27 cellular contexts compared by ENCODE assay signal in the genomic region with DNA sequence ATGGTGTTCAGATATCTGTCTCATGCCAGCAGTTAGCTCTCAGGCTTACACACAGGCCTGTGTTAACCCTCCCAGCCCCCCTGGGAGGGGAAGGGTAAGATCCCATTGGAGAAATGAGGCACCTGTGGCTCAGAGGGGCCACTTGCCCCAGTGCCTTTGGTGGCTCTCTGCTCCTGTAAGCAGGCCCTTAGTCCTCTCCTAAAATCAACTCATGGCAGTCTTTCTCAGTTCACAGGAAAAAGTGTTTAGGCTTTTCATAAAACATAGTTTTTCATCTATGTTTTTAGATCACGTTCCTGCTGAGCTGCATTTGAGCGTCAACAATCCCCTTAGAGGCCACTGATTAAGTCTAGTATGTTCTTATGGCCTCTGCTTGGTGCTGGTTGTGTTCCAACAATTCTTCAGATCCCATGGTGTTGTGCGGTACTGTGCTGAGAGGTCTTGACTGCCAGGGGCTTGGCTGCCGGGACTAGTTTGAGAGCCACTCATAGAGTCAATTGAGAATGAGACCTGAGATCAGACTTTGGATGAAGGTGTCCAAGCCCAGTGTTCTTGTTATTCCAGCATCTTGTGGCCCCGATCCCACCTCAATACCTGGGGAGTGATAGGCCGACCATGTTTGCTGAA.
"Had no signal": no experiment of that assay in that cellular context is flagged by ENCODE, and none has a peak within 500 bp of the region (broad histone marks: within the 10 kb centered on the region; RNA-seq: fewer than 3 reads in every experiment).

No MANE protein-coding gene starts in this region.

- H3K4me3 ChIP-seq: body of pancreas, esophagus muscularis mucosa, testis had no signal

- H3K27me3 Mint-ChIP-seq: activated CD4-positive, alpha-beta T cell treated with anti-CD3 and anti-CD28 coated beads, Interleukin-2, amount 10 ng/mL, durations not matched to agents 24 days and 14 days; activated CD8-positive, alpha-beta memory T cell treated with anti-CD3 and anti-CD28 coated beads, Interleukin-2, amount 10 ng/mL, durations not matched to agents 7 days and 5 days; activated CD8-positive, alpha-beta T cell treated with anti-CD3 and anti-CD28 coated beads for 36 hours; naive B cell; type B pancreatic cell had no signal

- H3K4me1 ChIP-seq: body of pancreas, esophagus muscularis mucosa, testis had no signal

- H3K27ac ChIP-seq: body of pancreas, esophagus muscularis mucosa, testis, VCaP had no signal

- H3K4me3 Mint-ChIP-seq: activated CD4-positive, alpha-beta T cell treated with anti-CD3 and anti-CD28 coated beads, Interleukin-2, amount 10 ng/mL, durations not matched to agents 24 days and 14 days; activated CD8-positive, alpha-beta memory T cell treated with anti-CD3 and anti-CD28 coated beads, Interleukin-2, amount 10 ng/mL, durations not matched to agents 7 days and 5 days; activated CD8-positive, alpha-beta T cell treated with anti-CD3 and anti-CD28 coated beads for 36 hours; activated T-helper 1 cell treated with anti-CD3 and anti-CD28 coated beads, Interleukin-12 subunit alpha, Interleukin-12 subunit beta, Interleukin-2, Interleukin-4 antibody, amounts not matched to agents 30 ng/mL and 10 ng/mL and 1 ng/mL, durations not matched to agents 14 hours and 24 hours and 36 hours; naive B cell; neural crest cell; T-helper 2 cell treated with Interferon-gamma antibody and Interleukin-4, amounts not matched to agents 5 μg/mL and 100 μg/mL, for 36 hours; type B pancreatic cell had no signal

- H3K4me1 Mint-ChIP-seq: activated CD4-positive, alpha-beta T cell treated with anti-CD3 and anti-CD28 coated beads, Interleukin-2, amount 10 ng/mL, durations not matched to agents 24 days and 14 days; activated CD8-positive, alpha-beta memory T cell treated with anti-CD3 and anti-CD28 coated beads, Interleukin-2, amount 10 ng/mL, durations not matched to agents 7 days and 5 days had no signal

- H3K9me3 Mint-ChIP-seq: activated CD4-positive, alpha-beta T cell treated with anti-CD3 and anti-CD28 coated beads, Interleukin-2, amount 10 ng/mL, durations not matched to agents 24 days and 14 days; activated CD8-positive, alpha-beta T cell treated with anti-CD3 and anti-CD28 coated beads for 36 hours; activated T-helper 1 cell treated with anti-CD3 and anti-CD28 coated beads, Interleukin-12 subunit alpha, Interleukin-12 subunit beta, Interleukin-2, Interleukin-4 antibody, amounts not matched to agents 30 ng/mL and 10 ng/mL and 1 ng/mL, durations not matched to agents 14 hours and 24 hours and 36 hours; naive B cell; neural crest cell; T-helper 2 cell treated with Interferon-gamma antibody and Interleukin-4, amounts not matched to agents 5 μg/mL and 100 μg/mL, for 36 hours; type B pancreatic cell had no signal

- DNase-seq: activated CD4-positive, alpha-beta T cell treated with anti-CD3 and anti-CD28 coated beads, Interleukin-2, amount 10 ng/mL, durations not matched to agents 24 days and 14 days; activated CD8-positive, alpha-beta memory T cell treated with anti-CD3 and anti-CD28 coated beads, Interleukin-2, amount 10 ng/mL, durations not matched to agents 7 days and 5 days; activated CD8-positive, alpha-beta T cell treated with anti-CD3 and anti-CD28 coated beads for 36 hours; activated gamma-delta T cell; activated naive CD4-positive, alpha-beta T cell treated with anti-CD3 and anti-CD28 coated beads, Interleukin-2, amount 50 U/mL, for 16 hours; activated T-cell treated with anti-CD3 and anti-CD28 coated beads for 4 hours; anterior cingulate cortex; body of pancreas; dermis blood vessel endothelial cell; effector CD8-positive, alpha-beta T cell; hypothalamus; left ventricle myocardium superior; mesendoderm; naive B cell; occipital lobe; small intestine; stimulated activated CD4-positive, alpha-beta T cell treated with anti-CD3 and anti-CD28 coated beads, Interleukin-15, amount 100 ng/mL, for 24 hours; stimulated activated naive CD4-positive, alpha-beta T cell; testis had no signal

- ATAC-seq: activated CD4-positive, CD25-positive, alpha-beta regulatory T cell treated with anti-CD3 and anti-CD28 coated beads, Interleukin-2, amount 50 U/mL, for 24 hours; activated CD8-positive, alpha-beta memory T cell treated with anti-CD3 and anti-CD28 coated beads, Interleukin-2, amount 10 ng/mL, durations not matched to agents 7 days and 5 days; activated CD8-positive, alpha-beta T cell treated with anti-CD3 and anti-CD28 coated beads for 36 hours; body of pancreas; left ventricle myocardium superior; sciatic nerve had no signal

- H3K9me3 ChIP-seq: body of pancreas, esophagus muscularis mucosa, testis had no signal

- H3K27ac Mint-ChIP-seq: activated CD4-positive, alpha-beta T cell treated with anti-CD3 and anti-CD28 coated beads, Interleukin-2, amount 10 ng/mL, durations not matched to agents 24 days and 14 days; activated CD8-positive, alpha-beta memory T cell treated with anti-CD3 and anti-CD28 coated beads, Interleukin-2, amount 10 ng/mL, durations not matched to agents 7 days and 5 days; activated CD8-positive, alpha-beta T cell treated with anti-CD3 and anti-CD28 coated beads for 36 hours; activated T-helper 1 cell treated with anti-CD3 and anti-CD28 coated beads, Interleukin-12 subunit alpha, Interleukin-12 subunit beta, Interleukin-2, Interleukin-4 antibody, amounts not matched to agents 30 ng/mL and 10 ng/mL and 1 ng/mL, durations not matched to agents 14 hours and 24 hours and 36 hours; naive B cell; type B pancreatic cell had no signal

- H3K27me3 ChIP-seq: body of pancreas, esophagus muscularis mucosa, testis had no signal
